Comparison of ENCODE assay signal across 2 cellular contexts in genomic region chr13:114264886-114265611, GRCh38.
TF ChIP-seq lines count a peak whose summit lies in the region.

No MANE protein-coding gene starts in this region.

TF ChIP-seq in SK-N-SH, 30 proteins besides CTCF, POLR2A, EP300 and RAD21 (continued from another document):
- TF ChIP-seq TCF12 (IDR thresholded peaks at IDR 0.05) (peak; percentile 66), IRF3 (IDR thresholded peaks at IDR 0.05; ENCODE audit: low read depth, low read length) (no peak), PBX3 (IDR thresholded peaks at IDR 0.05) (peak; percentile 28; the same call in 1 of the 2 replicates)

TF ChIP-seq in GM23338, 12 proteins besides CTCF, POLR2A, EP300 and RAD21:
- TF ChIP-seq ZNF462 (CRISPR knock-in tag; IDR thresholded peaks at IDR 0.05) (no peak), POLR2AphosphoS5 (IDR thresholded peaks at IDR 0.05; ENCODE audit: low read depth) (no peak), EZH2phosphoT487 (IDR thresholded peaks at IDR 0.05; ENCODE audit: unreplicated experiment) (no peak), NANOG (IDR thresholded peaks at IDR 0.05; ENCODE audit: borderline replicate concordance) (no peak)
